ENCODE assay signal across 8 cellular contexts in the genomic region with DNA sequence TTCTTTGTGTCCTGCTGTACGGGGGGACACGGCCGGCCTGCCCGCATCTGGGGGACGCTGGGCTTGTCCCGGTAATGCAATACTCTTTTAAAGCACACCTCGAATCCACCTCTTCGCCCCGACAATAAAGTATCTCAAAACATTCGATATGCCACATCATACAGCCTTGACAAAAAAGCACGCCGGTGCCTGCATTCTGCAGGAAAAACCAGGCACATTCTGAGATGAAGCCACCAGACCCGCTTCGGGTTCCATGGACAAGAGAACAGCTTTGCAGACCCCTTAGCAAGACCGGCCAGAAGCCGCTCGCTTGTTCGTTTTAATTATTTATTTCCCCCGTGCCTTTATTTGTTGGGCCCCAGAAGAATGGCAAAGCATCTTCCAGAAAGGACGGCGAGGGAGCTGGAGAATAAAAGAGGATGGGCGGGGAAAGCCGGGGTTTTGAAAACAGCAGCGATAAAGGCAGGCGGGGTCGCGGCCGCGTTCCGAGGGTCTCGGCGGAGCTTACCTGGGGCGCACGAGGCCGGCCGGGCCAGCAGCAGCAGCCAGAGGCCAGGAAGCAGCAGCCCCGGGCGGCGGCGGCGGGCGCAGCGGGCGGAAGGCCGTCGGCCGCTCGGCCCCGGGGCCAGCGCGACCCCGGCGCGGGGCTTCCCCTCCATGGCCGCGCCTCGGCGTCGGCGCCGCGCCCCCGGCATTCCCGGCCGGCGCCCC. TPM values are rescaled to one million over a fixed set of nuclear protein-coding genes. Genes with fewer than 3 reads are reported as not detected.
A peak's percentile ranks its signal among the peaks of the same experiment; 100 is the strongest.
DNase-seq lines count a peak whose midpoint lies in the region; ATAC-seq and TF ChIP-seq lines count a peak whose summit lies in the region.
"Had no signal": no experiment of that assay in that cellular context is flagged by ENCODE, and none has a peak within 500 bp of the region (broad histone marks: within the 10 kb centered on the region; RNA-seq: fewer than 3 reads in every experiment).

No MANE protein-coding gene starts in this region.

- H3K9me3 ChIP-seq in suprapubic skin = no peaks in the 10 kb centered on the region

- H3K36me3 ChIP-seq in suprapubic skin = no peaks in the 10 kb centered on the region

- 1% methylated on average over 41 of the region's 66 CpGs for WGBS in suprapubic skin

- peaks cover 19% of the 10 kb centered on the region for H3K4me1 ChIP-seq in suprapubic skin

- H3K4me3 ChIP-seq in GM12875 (ENCODE audit: low read depth, low read length) (peak overlapping the region; percentile 62), suprapubic skin (peak overlapping the region; percentile 59)
- peak overlapping the region; percentile 63 for H3K4me3 ChIP-seq in Jurkat, Clone E6-1 (ENCODE audit: low read length)

- H3K27me3 ChIP-seq in suprapubic skin = peaks cover 9% of the 10 kb centered on the region

- peak overlapping the region; percentile 51 for H3K27ac Mint-ChIP-seq in activated naive CD8-positive, alpha-beta T cell treated with anti-CD3 and anti-CD28 coated beads, Interleukin-2, amount 10 ng/mL, durations not matched to agents 7 days and 5 days

- peaks cover 16% of the 10 kb centered on the region for H3K4me1 Mint-ChIP-seq in activated naive CD8-positive, alpha-beta T cell treated with anti-CD3 and anti-CD28 coated beads, Interleukin-2, amount 10 ng/mL, durations not matched to agents 7 days and 5 days

- no peak for TF ChIP-seq POLR2A in suprapubic skin (IDR thresholded peaks at IDR 0.05)

- no peak for DNase-seq in Jurkat, Clone E6-1 (ENCODE audit: low read depth, low spot score)
- DNase-seq in activated naive CD8-positive, alpha-beta T cell treated with anti-CD3 and anti-CD28 coated beads, Interleukin-2, amount 10 ng/mL, durations not matched to agents 7 days and 5 days = peak; percentile 35
- DNase-seq in kidney tubule cell (ENCODE audit: low spot score) = peak; percentile 15
- DNase-seq in suprapubic skin (ENCODE audit: low spot score in 2 of 2) = no peak
- no peak for DNase-seq in midbrain (lab: John Stamatoyannopoulos, UW)

- peak; percentile 46 for ATAC-seq in GM21619 (IDR thresholded peaks at IDR 0.05; ENCODE audit: unreplicated experiment)
- peak; percentile 41 for ATAC-seq in activated naive CD8-positive, alpha-beta T cell treated with anti-CD3 and anti-CD28 coated beads, Interleukin-2, amount 10 ng/mL, durations not matched to agents 7 days and 5 days (ENCODE audit: low read depth)

- H3K27me3 Mint-ChIP-seq in activated naive CD8-positive, alpha-beta T cell treated with anti-CD3 and anti-CD28 coated beads, Interleukin-2, amount 10 ng/mL, durations not matched to agents 7 days and 5 days = peaks cover 49% of the 10 kb centered on the region

- POLR2A ChIA-PET in activated naive CD8-positive, alpha-beta T cell treated with anti-CD3 and anti-CD28 coated beads, Interleukin-2, amount 10 ng/mL, durations not matched to agents 7 days and 5 days (lab: Charles Lee) = interaction anchor here (0.6 to 3.0 kb wide), 3 partner anchors 77 to 511 kb away, joined by 3 to 7 read pairs (median 5); no protein-coding TSS in a partner anchor

- H3K27ac ChIP-seq in suprapubic skin = peak overlapping the region; percentile 45

- H3K36me3 Mint-ChIP-seq in activated naive CD8-positive, alpha-beta T cell treated with anti-CD3 and anti-CD28 coated beads, Interleukin-2, amount 10 ng/mL, durations not matched to agents 7 days and 5 days = no peaks in the 10 kb centered on the region

- H3K4me3 Mint-ChIP-seq in activated naive CD8-positive, alpha-beta T cell treated with anti-CD3 and anti-CD28 coated beads, Interleukin-2, amount 10 ng/mL, durations not matched to agents 7 days and 5 days = peak overlapping the region; percentile 86

- no peaks in the 10 kb centered on the region for H3K9me3 Mint-ChIP-seq in activated naive CD8-positive, alpha-beta T cell treated with anti-CD3 and anti-CD28 coated beads, Interleukin-2, amount 10 ng/mL, durations not matched to agents 7 days and 5 days
- H3K9me3 Mint-ChIP-seq: activated naive CD4-positive, alpha-beta T cell treated with anti-CD3 and anti-CD28 coated beads, Interleukin-2, amount 50 U/mL, for 72 hours had no signal

- TF ChIP-seq EP300 in suprapubic skin (IDR thresholded peaks at IDR 0.05) = no peak

- TF ChIP-seq CTCF in GM12875 (IDR thresholded peaks at IDR 0.05; ENCODE audit: borderline replicate concordance, insufficient read depth, low read depth, low read length) = no peak
- TF ChIP-seq CTCF in suprapubic skin (IDR thresholded peaks at IDR 0.05) = no peak

RNA-seq across cellular contexts. Expression of gene KIAA1549, which starts 0.5 kb away (rescaled TPM):
- 7.4 TPM for polyA plus RNA-seq in Jurkat, Clone E6-1 (2012; ENCODE audit: insufficient read depth, insufficient read length)
- total RNA-seq in activated naive CD8-positive, alpha-beta T cell treated with anti-CD3 and anti-CD28 coated beads, Interleukin-2, amount 10 ng/mL, durations not matched to agents 7 days and 5 days = 1 to 10 TPM; 1.1 TPM
- total RNA-seq in suprapubic skin = 1 to 10 TPM in 3 of 4 donors, under 1 TPM in 1; 0.83 to 2.1 (median 1.5) TPM

RNA-seq across cellular contexts. Expression of gene ZC3HAV1L, which starts 55.1 kb away (rescaled TPM):
- polyA plus RNA-seq in Jurkat, Clone E6-1 (2012; ENCODE audit: insufficient read depth, insufficient read length) = 6.0 TPM
- 10 to 100 TPM; 15.6 to 17.4 TPM for total RNA-seq in activated naive CD8-positive, alpha-beta T cell treated with anti-CD3 and anti-CD28 coated beads, Interleukin-2, amount 10 ng/mL, durations not matched to agents 7 days and 5 days
- 10 to 100 TPM; 22.1 to 44.6 (median 22.5) TPM for total RNA-seq in suprapubic skin

Comparison
In these comparisons a context has a peak if more than half of its experiments do, and no peak if none do; other contexts are left out.
1. DNase-seq: peak in activated naive CD8-positive, alpha-beta T cell treated with anti-CD3 and anti-CD28 coated beads, Interleukin-2, amount 10 ng/mL, durations not matched to agents 7 days and 5 days (single experiment) and kidney tubule cell (single experiment); none in Jurkat, Clone E6-1 (single experiment), suprapubic skin (0 of 2) and midbrain (single experiment).
2. Peak in every context shown above with its lines, with median percentiles within 50 percentile points of each other: H3K4me3 ChIP-seq.